Comparison of ENCODE assay signal across 1 cellular context in genomic region chr16:3501412-3501761, GRCh38.
A peak's percentile ranks its signal among the peaks of the same experiment; 100 is the strongest.
TF ChIP-seq lines count a peak whose summit lies in the region.

No MANE protein-coding gene starts in this region.

TF ChIP-seq in K562, 482 proteins besides CTCF, POLR2A, EP300 and RAD21:
- TF ChIP-seq THRAP3 (IDR thresholded peaks at IDR 0.05; ENCODE audit: borderline replicate concordance) = 0 out of 2 replicates have a peak, but pooled peaks have one; percentile 38
TF ChIP-seq in K562: peak in this region for 1; not testable (repeated sequence) for 481.
